8 cellular contexts compared by ENCODE assay signal in genomic region chr12:56020437-56021189, GRCh38. TPM values are rescaled to one million over a fixed set of nuclear protein-coding genes. Genes with fewer than 3 reads are reported as not detected.
A peak's percentile ranks its signal among the peaks of the same experiment; 100 is the strongest.
DNase-seq lines count a peak whose midpoint lies in the region; ATAC-seq and TF ChIP-seq lines count a peak whose summit lies in the region.

IKZF4 (plus strand) TSS chr12:56021043; CDS start chr12:56021494, 451 bp downstream.

- H4K20me1 ChIP-seq in smooth muscle cell (ENCODE audit: low read depth) (no peaks in the 10 kb centered on the region), GM23248 (ENCODE audit: insufficient read depth) (no peaks in the 10 kb centered on the region)

- H3K9me3 ChIP-seq in iPS-18c (ENCODE audit: control insufficient read depth, insufficient read depth, low read length) (no peaks in the 10 kb centered on the region), smooth muscle cell (replicated peaks; ENCODE audit: low read depth) (no peaks in the 10 kb centered on the region), GM23248 (ENCODE audit: low read depth) (no peaks in the 10 kb centered on the region)

- DNase-seq in stimulated activated CD4-positive, alpha-beta T cell treated with anti-CD3 and anti-CD28 coated beads, Interleukin-15, amount 100 ng/mL, for 24 hours: peak; percentile 52
- no peak for DNase-seq in stimulated activated CD4-positive, alpha-beta T cell treated with anti-CD3 and anti-CD28 coated beads, Interleukin-2, amount 100 ng/mL, for 48 hours
- DNase-seq in astrocyte of the cerebellum (ENCODE audit: low read depth): no peak
- DNase-seq in smooth muscle cell (lab: John Stamatoyannopoulos, UW; ENCODE audit: unreplicated experiment): peak; percentile 20
- no peak for DNase-seq in GM23248
- DNase-seq in GM13976 (ENCODE audit: low spot score): no peak

- H3K9me2 ChIP-seq in GM23248 (ENCODE audit: insufficient read depth): no peaks in the 10 kb centered on the region

- H3K9ac ChIP-seq in smooth muscle cell (ENCODE audit: low read depth) (peak within 1 kb of the TSS; percentile 28), GM23248 (no peak within 1 kb of the TSS)

- TF ChIP-seq CTCF in astrocyte of the cerebellum (IDR thresholded peaks at IDR 0.05; ENCODE audit: low read depth, low read length, missing control alignments): no peak
- no peak for TF ChIP-seq CTCF in smooth muscle cell (IDR thresholded peaks at IDR 0.05; ENCODE audit: borderline replicate concordance, insufficient read depth, poor library complexity, severe bottlenecking)
- no peak for TF ChIP-seq CTCF in GM13976 (IDR thresholded peaks at IDR 0.05; ENCODE audit: borderline replicate concordance, control extremely low read depth, extremely low read depth, insufficient read depth, missing control alignments)

- H3K79me2 ChIP-seq in smooth muscle cell (ENCODE audit: low read depth) (peaks cover 19% of the 10 kb centered on the region), GM23248 (ENCODE audit: insufficient read depth) (no peaks in the 10 kb centered on the region)

- peaks cover 24% of the 10 kb centered on the region for H3K4me1 ChIP-seq in smooth muscle cell (ENCODE audit: low read depth)
- H3K4me1 ChIP-seq in GM23248 (ENCODE audit: insufficient read depth): no peaks in the 10 kb centered on the region

- H2AFZ ChIP-seq in smooth muscle cell (ENCODE audit: low read depth) (peak within 1 kb of the TSS; percentile 21), GM23248 (no peak within 1 kb of the TSS)

- H3K27me3 ChIP-seq in smooth muscle cell (ENCODE audit: low read depth) (no peaks in the 10 kb centered on the region), GM23248 (replicated peaks; ENCODE audit: insufficient read depth) (no peaks in the 10 kb centered on the region)

- 9% methylated on average over 8 of the region's 10 CpGs for WGBS in smooth muscle cell (ENCODE audit: low lambda C conversion rate)
- WGBS in GM23248 (ENCODE audit: low coverage in 1 of 2, low lambda C conversion rate in 2 of 2, missing lambda C conversion rate in 2 of 2), 2 experiments: 50 to 60% methylated on average over 7 to 10 of the region's 10 CpGs

- H3K27ac ChIP-seq in smooth muscle cell (ENCODE audit: low read depth) (peak within 1 kb of the TSS; percentile 69), GM23248 (no peak within 1 kb of the TSS)

- ATAC-seq in HG02870 (IDR thresholded peaks at IDR 0.05; ENCODE audit: unreplicated experiment): no peak

- H3K4me3 ChIP-seq in astrocyte of the cerebellum (ENCODE audit: low read depth, low read length): peak within 1 kb of the TSS; percentile 28
- peak within 1 kb of the TSS; percentile 57 for H3K4me3 ChIP-seq in iPS-18c (ENCODE audit: insufficient read depth, low read depth, low read length)
- H3K4me3 ChIP-seq in smooth muscle cell: peak within 1 kb of the TSS; percentile 50
- H3K4me3 ChIP-seq in GM23248: no peak within 1 kb of the TSS

- H3K4me2 ChIP-seq in smooth muscle cell (peak within 1 kb of the TSS; percentile 86), GM23248 (ENCODE audit: unreplicated experiment) (no peak within 1 kb of the TSS)

- H3K36me3 ChIP-seq in smooth muscle cell (ENCODE audit: low read depth) (no peaks in the 10 kb centered on the region), GM23248 (ENCODE audit: low read depth) (no peaks in the 10 kb centered on the region)

- in situ Hi-C loops in astrocyte of the cerebellum (cut with HindIII; ENCODE audit: low sequenced_read_pairs) (no loop called here), GM23248 (cut with MboI) (no loop called here), GM13976 (cut with MboI; ENCODE audit: low sequenced_read_pairs, unreplicated experiment) (no loop called here)

- H3F3A ChIP-seq in smooth muscle cell (ENCODE audit: low read depth): peaks cover 8% of the 10 kb centered on the region
- no peaks in the 10 kb centered on the region for H3F3A ChIP-seq in GM23248 (ENCODE audit: insufficient read depth)

RNA-seq across cellular contexts. Expression of gene IKZF4, which starts in this region (rescaled TPM):
- total RNA-seq in smooth muscle cell: 3.9 and 4.2 TPM in 2 replicates
- 5.4 and 6.8 TPM in 2 replicates for polyA plus RNA-seq in smooth muscle cell
- 1.4 and 1.5 TPM in 2 replicates for total RNA-seq in GM23248 (2014; rRNA removed; shearing (Covaris generic))
- 0.99 and 1.1 TPM in 2 replicates for polyA plus RNA-seq in GM23248 (2016; fragmentation: Nextera tagmentation; extraction: Ambion mirVana)

Comparison
In these comparisons a context has a peak if more than half of its experiments do, and no peak if none do; other contexts are left out.
1. DNase-seq: peak in stimulated activated CD4-positive, alpha-beta T cell treated with anti-CD3 and anti-CD28 coated beads, Interleukin-15, amount 100 ng/mL, for 24 hours (single experiment) and smooth muscle cell (single experiment); none in stimulated activated CD4-positive, alpha-beta T cell treated with anti-CD3 and anti-CD28 coated beads, Interleukin-2, amount 100 ng/mL, for 48 hours (0 of 2), astrocyte of the cerebellum (single experiment), GM23248 (single experiment) and GM13976 (single experiment).